ENCODE assay signal across 15 cellular contexts in genomic region chr9:128629136-128629535, GRCh38. TPM values are rescaled to one million over a fixed set of nuclear protein-coding genes. Genes with fewer than 3 reads are reported as not detected.
DNase-seq lines count a peak whose midpoint lies in the region; ATAC-seq and TF ChIP-seq lines count a peak whose summit lies in the region.
"Had no signal": no experiment of that assay in that cellular context is flagged by ENCODE, and none has a peak within 500 bp of the region (broad histone marks: within the 10 kb centered on the region; RNA-seq: fewer than 3 reads in every experiment).

No MANE protein-coding gene starts in this region.

- H3F3A ChIP-seq in SK-N-SH (replicated peaks; ENCODE audit: insufficient read depth), result peaks cover 26% of the 10 kb centered on the region

- H3K79me2 ChIP-seq in SK-N-SH (ENCODE audit: insufficient read depth), result no peaks in the 10 kb centered on the region
- H3K79me2 ChIP-seq: parathyroid adenoma had no signal

- peaks cover 49% of the 10 kb centered on the region for H3K27me3 Mint-ChIP-seq in HFFc6 (ENCODE audit: insufficient read depth)
- H3K27me3 Mint-ChIP-seq: activated T-cell treated with anti-CD3 and anti-CD28 coated beads, Interleukin-2, amount 50 U/mL, for 24 hours had no signal

- TF ChIP-seq CTCF in SK-N-SH (IDR thresholded peaks at IDR 0.05) (no peak), HFFc6 (IDR thresholded peaks at IDR 0.05) (no peak), esophagus muscularis mucosa (IDR thresholded peaks at IDR 0.05) (no peak), psoas muscle (IDR thresholded peaks at IDR 0.05) (no peak)

- H4K20me1 ChIP-seq in SK-N-SH (ENCODE audit: insufficient read depth), result no peaks in the 10 kb centered on the region

- no peak overlapping the region for H3K9ac ChIP-seq in SK-N-SH
- H3K9ac ChIP-seq: parathyroid adenoma had no signal

- 94% methylated on average over 5 of the region's 10 CpGs for WGBS in SK-N-SH (ENCODE audit: low lambda C conversion rate)
- WGBS in esophagus muscularis mucosa, result 87% methylated on average over 8 of the region's 10 CpGs
- WGBS in psoas muscle, 3 donors, result 77 to 85% (median 77%) methylated on average over 10 of the region's 10 CpGs

- DNase-seq in SK-N-SH, result peak; percentile 16
- no peak for DNase-seq in HFFc6
- DNase-seq in esophagus muscularis mucosa (ENCODE audit: extremely low spot score), result no peak
- no peak for DNase-seq in psoas muscle
- no peak for DNase-seq in kidney tubule cell (ENCODE audit: low spot score)
- DNase-seq: activated T-cell treated with anti-CD3 and anti-CD28 coated beads, Interleukin-2, amount 50 U/mL, for 24 hours; DMS79 treated with DMSO at 0.1 percent for 48 hours; KBM-7; kidney glomerular epithelial cell; NCI-H1048 had no signal

- CTCF ChIA-PET in SK-N-SH (lab: Yijun Ruan, JAX), result no interaction called here

- no peak overlapping the region for H2AFZ ChIP-seq in SK-N-SH (ENCODE audit: low read depth)
- H2AFZ ChIP-seq: parathyroid adenoma had no signal

- H3K36me3 Mint-ChIP-seq in HFFc6 (ENCODE audit: low read depth), result peaks cover 48% of the 10 kb centered on the region

- TF ChIP-seq EP300 in SK-N-SH (IDR thresholded peaks at IDR 0.05; ENCODE audit: borderline replicate concordance in 1 of 2, low read depth in 1 of 2, low read length in 1 of 2), result no peak
- TF ChIP-seq EP300 in esophagus muscularis mucosa (IDR thresholded peaks at IDR 0.05), result no peak

- POLR2A ChIA-PET in SK-N-SH (lab: Yijun Ruan, JAX), result no interaction called here

- H3K36me3 ChIP-seq in SK-N-SH (replicated peaks in 1 of 2; ENCODE audit: control insufficient read depth in 1 of 2, insufficient read depth in 2 of 2, low read length in 1 of 2) (peaks cover 26 to 85% of the 10 kb centered on the region in 2 experiments), esophagus muscularis mucosa (peaks cover 90 to 100% (median 100%) of the 10 kb centered on the region in 4 donors), psoas muscle (ENCODE audit: insufficient read depth in 1 of 2, low read depth in 1 of 2) (peaks cover 8 to 98% of the 10 kb centered on the region in 2 donors)

- no peak overlapping the region for H3K4me3 ChIP-seq in SK-N-SH (ENCODE audit: low read depth in 2 of 2, low read length in 1 of 2)
- no peak overlapping the region for H3K4me3 ChIP-seq in esophagus muscularis mucosa
- H3K4me3 ChIP-seq in psoas muscle, result no peak overlapping the region
- H3K4me3 ChIP-seq: upper lobe of left lung had no signal

- H3K27me3 ChIP-seq in SK-N-SH (ENCODE audit: insufficient read depth), result no peaks in the 10 kb centered on the region
- no peaks in the 10 kb centered on the region for H3K27me3 ChIP-seq in esophagus muscularis mucosa
- no peaks in the 10 kb centered on the region for H3K27me3 ChIP-seq in psoas muscle (ENCODE audit: insufficient read depth in 3 of 3, low read length in 2 of 3)
- H3K27me3 ChIP-seq: upper lobe of left lung had no signal

- ATAC-seq in SK-N-SH treated with all-trans-retinoic acid at 6 μM for 48 hours (no peak), psoas muscle (no peak), GM19463 (IDR thresholded peaks at IDR 0.05; ENCODE audit: unreplicated experiment) (no peak), HG03442 (IDR thresholded peaks at IDR 0.05; ENCODE audit: unreplicated experiment) (no peak)

- intact Hi-C loops in esophagus muscularis mucosa (cut with DNase I) (no loop called here), psoas muscle (cut with DNase I) (no loop called here)

- no peak for TF ChIP-seq POLR2A in esophagus muscularis mucosa (IDR thresholded peaks at IDR 0.05; ENCODE audit: low read depth)

- H3K27ac ChIP-seq in SK-N-SH (ENCODE audit: low read depth in 2 of 2, low read length in 1 of 2) (no peak overlapping the region), esophagus muscularis mucosa (replicated peaks in 1 of 4) (peak overlapping the region; percentile 57 to 75 (median 65)), psoas muscle (peak overlapping the region; percentile 63)
- H3K27ac ChIP-seq: parathyroid adenoma had no signal

- H3K4me2 ChIP-seq in SK-N-SH, result no peak overlapping the region

- H3K4me1 ChIP-seq in SK-N-SH (ENCODE audit: control insufficient read depth in 1 of 2, insufficient read depth in 2 of 2, low read depth in 1 of 2, low read length in 1 of 2) (no peaks in the 10 kb centered on the region; a peak in 1 of 4 replicates), esophagus muscularis mucosa (peaks cover 17 to 34% (median 26%) of the 10 kb centered on the region in 4 donors), psoas muscle (peaks cover 17% of the 10 kb centered on the region)
- H3K4me1 ChIP-seq: parathyroid adenoma had no signal

- no peaks in the 10 kb centered on the region for H3K9me3 Mint-ChIP-seq in HFFc6
- H3K9me3 Mint-ChIP-seq: activated T-cell treated with anti-CD3 and anti-CD28 coated beads, Interleukin-2, amount 50 U/mL, for 24 hours had no signal

- H3K27ac Mint-ChIP-seq in HFFc6, result peak overlapping the region; percentile 57

- H3K9me2 ChIP-seq in SK-N-SH, result no peaks in the 10 kb centered on the region

- H3K4me1 Mint-ChIP-seq in HFFc6 (ENCODE audit: low read depth), result peaks cover 8% of the 10 kb centered on the region

- no peaks in the 10 kb centered on the region for H3K9me3 ChIP-seq in SK-N-SH
- H3K9me3 ChIP-seq in esophagus muscularis mucosa, result no peaks in the 10 kb centered on the region
- no peaks in the 10 kb centered on the region for H3K9me3 ChIP-seq in psoas muscle
- H3K9me3 ChIP-seq: upper lobe of left lung had no signal

- no peak overlapping the region for H3K4me3 Mint-ChIP-seq in HFFc6
- H3K4me3 Mint-ChIP-seq: activated T-cell treated with anti-CD3 and anti-CD28 coated beads, Interleukin-2, amount 50 U/mL, for 24 hours had no signal

- TF ChIP-seq RAD21 in SK-N-SH (IDR thresholded peaks at IDR 0.05; ENCODE audit: low read length), result no peak

TF ChIP-seq in SK-N-SH, 30 proteins besides CTCF, POLR2A, EP300 and RAD21:
- TF ChIP-seq RXRA (IDR thresholded peaks at IDR 0.05; ENCODE audit: borderline replicate concordance, low read depth), result no peak
- no peak for TF ChIP-seq FOSL2 (IDR thresholded peaks at IDR 0.05; ENCODE audit: borderline replicate concordance, low read depth)
- TF ChIP-seq CHD2 (IDR thresholded peaks at IDR 0.05; ENCODE audit: low read length, partially characterized antibody), result no peak
- no peak for TF ChIP-seq YY1 (IDR thresholded peaks at IDR 0.05; ENCODE audit: low read depth)
- no peak for TF ChIP-seq ELF1 (IDR thresholded peaks at IDR 0.05)
- no peak for TF ChIP-seq GABPA (IDR thresholded peaks at IDR 0.05; ENCODE audit: low read depth)
- no peak for TF ChIP-seq SIN3A (IDR thresholded peaks at IDR 0.05; ENCODE audit: borderline replicate concordance, low read depth, low read length)
- no peak for TF ChIP-seq TAF1 (IDR thresholded peaks at IDR 0.05; ENCODE audit: borderline replicate concordance, low read depth, low read length)
- TF ChIP-seq RCOR1 (IDR thresholded peaks at IDR 0.05; ENCODE audit: low read length), result no peak

TF ChIP-seq in SK-N-SH treated with all-trans-retinoic acid at 6 μM for 48 hours, 23 proteins besides CTCF, POLR2A, EP300 and RAD21 (continues in another document):
- no peak for TF ChIP-seq TOX (CRISPR knock-in tag; IDR thresholded peaks at IDR 0.05; ENCODE audit: borderline replicate concordance)
- TF ChIP-seq ZNF70 (CRISPR knock-in tag; IDR thresholded peaks at IDR 0.05), result no peak
- TF ChIP-seq CREB5 (CRISPR knock-in tag; IDR thresholded peaks at IDR 0.05; ENCODE audit: low read depth), result no peak
- no peak for TF ChIP-seq POU6F1 (CRISPR knock-in tag; IDR thresholded peaks at IDR 0.05; ENCODE audit: borderline replicate concordance, low read depth)
- no peak for TF ChIP-seq BACH2 (CRISPR knock-in tag; IDR thresholded peaks at IDR 0.05; ENCODE audit: borderline replicate concordance)
- no peak for TF ChIP-seq RARB (CRISPR knock-in tag; IDR thresholded peaks at IDR 0.05)
- no peak for TF ChIP-seq ZNF8 (CRISPR knock-in tag; IDR thresholded peaks at IDR 0.05)
- no peak for TF ChIP-seq ESRRG (CRISPR knock-in tag; IDR thresholded peaks at IDR 0.05)
- no peak for TF ChIP-seq ISL1 (CRISPR knock-in tag; IDR thresholded peaks at IDR 0.05)

RNA-seq across cellular contexts. Expression of gene DYNC2I2, which starts 27.5 kb away (rescaled TPM):
- 57.2 and 73.7 TPM in 2 replicates for polyA plus RNA-seq in SK-N-SH (2012; rRNA removed)
- 26.1 and 39.0 TPM in 2 replicates for polyA plus RNA-seq in SK-N-SH (2012; cell fraction: cytosol; rRNA removed)
- polyA plus RNA-seq in SK-N-SH (2012; cell fraction: nucleus; rRNA removed), result 102 and 199 TPM in 2 replicates
- total RNA-seq in HFFc6 (2021; fragmentation: NEBNext Ultra II Directional; extraction: Animal tissue kit (Norgen Biotek cat#: 25700)), result 10 to 100 TPM; 34.5 to 51.7 (median 49.9) TPM
- 10 to 100 TPM; 27.8 to 54.8 (median 39.2) TPM for total RNA-seq in esophagus muscularis mucosa
- total RNA-seq in psoas muscle, result 10 to 100 TPM in 2 of 4 donors, 1 to 10 TPM in 2; 6.3 to 10.3 (median 8.6) TPM
- 10 to 100 TPM; 19.0 to 29.1 (median 25.0) TPM for polyA plus RNA-seq in psoas muscle

RNA-seq across cellular contexts. Expression of gene SET, which starts 59.9 kb away (rescaled TPM):
- polyA plus RNA-seq in SK-N-SH (2012; rRNA removed), result 64.6 and 79.5 TPM in 2 replicates
- polyA plus RNA-seq in SK-N-SH (2012; cell fraction: cytosol; rRNA removed), result 101 and 156 TPM in 2 replicates
- polyA plus RNA-seq in SK-N-SH (2012; cell fraction: nucleus; rRNA removed), result 59.7 and 115 TPM in 2 replicates
- 100 to 1,000 TPM; 297 to 358 (median 343) TPM for total RNA-seq in HFFc6 (2021; fragmentation: NEBNext Ultra II Directional; extraction: Animal tissue kit (Norgen Biotek cat#: 25700))
- total RNA-seq in esophagus muscularis mucosa, result 100 to 1,000 TPM; 170 to 239 (median 205) TPM
- 100 to 1,000 TPM; 171 to 283 (median 203) TPM for total RNA-seq in psoas muscle
- polyA plus RNA-seq in psoas muscle, result 100 to 1,000 TPM; 141 to 244 (median 230) TPM

Comparison
In these comparisons a context has a peak if more than half of its experiments do, and no peak if none do; other contexts are left out.
1. H3K27ac ChIP-seq: peak in esophagus muscularis mucosa (4 of 4) and psoas muscle (single experiment); none in SK-N-SH (0 of 2).